ENCODE assay signal across 8 cellular contexts in the genomic region with DNA sequence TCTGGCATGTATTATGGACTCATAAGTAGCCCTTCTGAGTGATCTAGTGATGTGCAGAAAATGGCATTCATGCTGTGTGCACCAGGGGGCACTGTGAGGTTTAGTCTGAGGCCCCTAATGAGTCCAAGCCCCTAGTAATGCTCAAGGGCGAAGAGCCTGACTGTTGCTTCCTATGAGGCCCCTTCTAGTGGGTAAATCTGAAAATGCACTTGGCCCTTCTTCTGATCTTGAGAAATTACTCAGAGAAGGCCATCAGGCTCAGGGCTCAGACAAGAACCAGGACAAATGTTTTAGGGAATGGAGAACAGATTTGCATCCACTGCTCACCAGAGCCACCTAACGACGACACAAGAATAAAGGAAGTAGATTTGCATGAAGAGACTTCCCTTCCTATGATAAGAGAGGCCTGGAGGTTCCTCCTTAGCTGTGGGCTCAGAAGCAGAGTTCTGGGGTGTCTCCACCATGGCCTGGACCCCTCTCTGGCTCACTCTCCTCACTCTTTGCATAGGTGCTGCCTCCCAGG.
A peak's percentile ranks its signal among the peaks of the same experiment; 100 is the strongest.
DNase-seq lines count a peak whose midpoint lies in the region; ATAC-seq and TF ChIP-seq lines count a peak whose summit lies in the region.

No MANE protein-coding gene starts in this region.

- H3K9me3 Mint-ChIP-seq in Calu3 (ENCODE audit: low read depth, unreplicated experiment): no peaks in the 10 kb centered on the region

- ATAC-seq in GM19452 (IDR thresholded peaks at IDR 0.05; ENCODE audit: unreplicated experiment): peak; percentile 40

- H3K27me3 Mint-ChIP-seq in Calu3 (ENCODE audit: unreplicated experiment): no peaks in the 10 kb centered on the region

- no peak overlapping the region for H3K27ac Mint-ChIP-seq in Calu3 (ENCODE audit: unreplicated experiment)

- H3K27ac ChIP-seq in substantia nigra (ENCODE audit: low read depth, low read length, poor library complexity, severe bottlenecking): peak overlapping the region; percentile 55

- H3K4me1 Mint-ChIP-seq in Calu3 (ENCODE audit: low read depth, unreplicated experiment): peaks cover 25% of the 10 kb centered on the region

- peak; percentile 65 for DNase-seq in Calu3
- DNase-seq in HUDEP-2 (lab: John Stamatoyannopoulos, UW; ENCODE audit: unreplicated experiment in 76 of 76): peak in 67 of 76 experiments; percentile 13 to 85 (median 57)
- DNase-seq in SKM-1 (lab: John Stamatoyannopoulos, UW; ENCODE audit: unreplicated experiment): peak; percentile 91
- peak; percentile 26 for DNase-seq in cerebellum (ENCODE audit: low spot score)
- peak; percentile 40 to 63 for DNase-seq in lung microvascular endothelial cell (ENCODE audit: low read depth in 2 of 2)
- no peak for DNase-seq in substantia nigra (lab: John Stamatoyannopoulos, UW)
- no peak for DNase-seq in NCI-H2029 (lab: John Stamatoyannopoulos, UW)

- no peaks in the 10 kb centered on the region for H3K36me3 Mint-ChIP-seq in Calu3 (ENCODE audit: insufficient read depth, unreplicated experiment)

- no peak overlapping the region for H3K4me3 Mint-ChIP-seq in Calu3 (ENCODE audit: low read depth, unreplicated experiment)

- intact Hi-C loops in Calu3 (cut with micrococcal nuclease; ENCODE audit: unreplicated experiment): no loop called here

- CTCF ChIA-PET in Calu3 (lab: Charles Lee): interaction anchor here (0.9 to 1.5 kb wide), 7 partner anchors 8 to 54 kb away, joined by 3 to 8 read pairs (median 3); no protein-coding TSS in a partner anchor

- BruUV-seq in Calu3 (replicated peaks; lab: Mats Ljungman, UMichigan): no TSS peak

- TF ChIP-seq CTCF in Calu3 (IDR thresholded peaks at IDR 0.05; ENCODE audit: unreplicated experiment): peak; percentile 75

Comparison
In these comparisons a context has a peak if more than half of its experiments do, and no peak if none do; other contexts are left out.
1. DNase-seq: peak in Calu3 (single experiment), HUDEP-2 (67 of 76), SKM-1 (single experiment), cerebellum (single experiment) and lung microvascular endothelial cell (2 of 2); none in substantia nigra (0 of 49) and NCI-H2029 (single experiment).